ENCODE assay signal across 1 cellular context in the genomic region with DNA sequence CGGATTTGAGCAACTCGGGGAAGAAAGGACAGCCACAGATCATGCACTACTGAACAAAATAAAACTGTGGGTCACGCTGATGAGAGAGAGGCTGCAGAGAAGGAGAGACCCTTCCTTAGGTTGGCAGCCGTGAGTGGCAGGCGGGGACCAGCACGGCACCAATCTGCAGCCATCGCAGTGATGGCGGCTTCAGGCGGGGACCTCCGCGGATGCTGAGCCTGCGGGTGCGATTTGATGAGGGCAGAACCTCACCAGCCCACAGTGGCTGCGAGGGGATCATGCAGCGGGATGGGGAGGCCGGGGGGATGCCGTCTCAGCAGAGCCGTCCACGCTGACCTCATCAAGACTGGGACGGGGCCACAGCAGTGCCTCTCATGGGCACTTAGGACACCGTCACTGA.
TF ChIP-seq lines count a peak whose summit lies in the region.

No MANE protein-coding gene starts in this region.

TF ChIP-seq in WTC11, 78 proteins besides CTCF, POLR2A, EP300 and RAD21 (continued from another document):
- TF ChIP-seq, protein P1, sequence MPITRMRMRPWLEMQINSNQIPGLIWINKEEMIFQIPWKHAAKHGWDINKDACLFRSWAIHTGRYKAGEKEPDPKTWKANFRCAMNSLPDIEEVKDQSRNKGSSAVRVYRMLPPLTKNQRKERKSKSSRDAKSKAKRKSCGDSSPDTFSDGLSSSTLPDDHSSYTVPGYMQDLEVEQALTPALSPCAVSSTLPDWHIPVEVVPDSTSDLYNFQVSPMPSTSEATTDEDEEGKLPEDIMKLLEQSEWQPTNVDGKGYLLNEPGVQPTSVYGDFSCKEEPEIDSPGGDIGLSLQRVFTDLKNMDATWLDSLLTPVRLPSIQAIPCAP (CRISPR knock-in tag; IDR thresholded peaks at IDR 0.05), result no peak
- no peak for TF ChIP-seq ZNF121 (CRISPR knock-in tag; IDR thresholded peaks at IDR 0.05)
